Comparison of ENCODE assay signal across 1 cellular context in the genomic region with DNA sequence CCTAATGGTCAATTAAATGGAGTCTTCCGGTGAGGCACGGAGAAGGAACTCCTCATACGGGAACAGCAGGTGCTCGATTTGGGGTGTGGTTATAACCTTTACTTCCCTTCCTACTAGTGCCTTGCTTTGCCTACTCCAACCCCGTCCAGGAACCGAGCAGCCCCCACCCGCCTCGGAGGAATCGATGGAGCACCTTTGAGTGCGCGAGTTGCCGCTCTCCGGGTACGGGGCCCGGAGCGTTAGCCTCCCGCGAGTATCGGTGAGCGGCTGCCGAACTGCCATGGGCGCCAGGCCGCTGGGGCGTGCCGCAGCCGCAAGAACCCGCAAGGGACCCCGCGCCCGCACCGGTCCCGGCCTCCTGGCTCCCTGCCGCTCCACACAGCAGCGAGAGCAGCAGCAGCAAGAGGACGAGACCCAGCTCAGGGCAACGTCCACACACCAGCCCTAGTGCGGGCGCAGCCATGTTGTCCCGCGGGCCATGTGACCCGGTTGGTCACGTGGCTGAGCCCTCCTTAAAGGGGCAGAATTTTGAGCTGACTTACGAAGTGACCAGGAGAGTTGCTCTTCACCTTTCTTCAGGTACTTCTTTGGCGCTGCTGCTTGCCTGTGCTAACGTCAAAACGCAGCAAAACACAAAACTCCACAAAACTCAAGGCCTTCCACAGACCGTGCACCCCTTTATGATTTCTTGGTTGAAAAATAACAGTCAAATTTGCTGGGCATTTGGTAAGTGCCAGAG.
TF ChIP-seq lines count a peak whose summit lies in the region.

A gene (minus strand): TSS at position 487 of the 739 bp plus-strand sequence. CDS start 24 bp downstream, at position 463.

TF ChIP-seq in K562, 482 proteins besides CTCF, POLR2A, EP300 and RAD21 (continued from another document and continues in another):
- TF ChIP-seq, protein P1, sequence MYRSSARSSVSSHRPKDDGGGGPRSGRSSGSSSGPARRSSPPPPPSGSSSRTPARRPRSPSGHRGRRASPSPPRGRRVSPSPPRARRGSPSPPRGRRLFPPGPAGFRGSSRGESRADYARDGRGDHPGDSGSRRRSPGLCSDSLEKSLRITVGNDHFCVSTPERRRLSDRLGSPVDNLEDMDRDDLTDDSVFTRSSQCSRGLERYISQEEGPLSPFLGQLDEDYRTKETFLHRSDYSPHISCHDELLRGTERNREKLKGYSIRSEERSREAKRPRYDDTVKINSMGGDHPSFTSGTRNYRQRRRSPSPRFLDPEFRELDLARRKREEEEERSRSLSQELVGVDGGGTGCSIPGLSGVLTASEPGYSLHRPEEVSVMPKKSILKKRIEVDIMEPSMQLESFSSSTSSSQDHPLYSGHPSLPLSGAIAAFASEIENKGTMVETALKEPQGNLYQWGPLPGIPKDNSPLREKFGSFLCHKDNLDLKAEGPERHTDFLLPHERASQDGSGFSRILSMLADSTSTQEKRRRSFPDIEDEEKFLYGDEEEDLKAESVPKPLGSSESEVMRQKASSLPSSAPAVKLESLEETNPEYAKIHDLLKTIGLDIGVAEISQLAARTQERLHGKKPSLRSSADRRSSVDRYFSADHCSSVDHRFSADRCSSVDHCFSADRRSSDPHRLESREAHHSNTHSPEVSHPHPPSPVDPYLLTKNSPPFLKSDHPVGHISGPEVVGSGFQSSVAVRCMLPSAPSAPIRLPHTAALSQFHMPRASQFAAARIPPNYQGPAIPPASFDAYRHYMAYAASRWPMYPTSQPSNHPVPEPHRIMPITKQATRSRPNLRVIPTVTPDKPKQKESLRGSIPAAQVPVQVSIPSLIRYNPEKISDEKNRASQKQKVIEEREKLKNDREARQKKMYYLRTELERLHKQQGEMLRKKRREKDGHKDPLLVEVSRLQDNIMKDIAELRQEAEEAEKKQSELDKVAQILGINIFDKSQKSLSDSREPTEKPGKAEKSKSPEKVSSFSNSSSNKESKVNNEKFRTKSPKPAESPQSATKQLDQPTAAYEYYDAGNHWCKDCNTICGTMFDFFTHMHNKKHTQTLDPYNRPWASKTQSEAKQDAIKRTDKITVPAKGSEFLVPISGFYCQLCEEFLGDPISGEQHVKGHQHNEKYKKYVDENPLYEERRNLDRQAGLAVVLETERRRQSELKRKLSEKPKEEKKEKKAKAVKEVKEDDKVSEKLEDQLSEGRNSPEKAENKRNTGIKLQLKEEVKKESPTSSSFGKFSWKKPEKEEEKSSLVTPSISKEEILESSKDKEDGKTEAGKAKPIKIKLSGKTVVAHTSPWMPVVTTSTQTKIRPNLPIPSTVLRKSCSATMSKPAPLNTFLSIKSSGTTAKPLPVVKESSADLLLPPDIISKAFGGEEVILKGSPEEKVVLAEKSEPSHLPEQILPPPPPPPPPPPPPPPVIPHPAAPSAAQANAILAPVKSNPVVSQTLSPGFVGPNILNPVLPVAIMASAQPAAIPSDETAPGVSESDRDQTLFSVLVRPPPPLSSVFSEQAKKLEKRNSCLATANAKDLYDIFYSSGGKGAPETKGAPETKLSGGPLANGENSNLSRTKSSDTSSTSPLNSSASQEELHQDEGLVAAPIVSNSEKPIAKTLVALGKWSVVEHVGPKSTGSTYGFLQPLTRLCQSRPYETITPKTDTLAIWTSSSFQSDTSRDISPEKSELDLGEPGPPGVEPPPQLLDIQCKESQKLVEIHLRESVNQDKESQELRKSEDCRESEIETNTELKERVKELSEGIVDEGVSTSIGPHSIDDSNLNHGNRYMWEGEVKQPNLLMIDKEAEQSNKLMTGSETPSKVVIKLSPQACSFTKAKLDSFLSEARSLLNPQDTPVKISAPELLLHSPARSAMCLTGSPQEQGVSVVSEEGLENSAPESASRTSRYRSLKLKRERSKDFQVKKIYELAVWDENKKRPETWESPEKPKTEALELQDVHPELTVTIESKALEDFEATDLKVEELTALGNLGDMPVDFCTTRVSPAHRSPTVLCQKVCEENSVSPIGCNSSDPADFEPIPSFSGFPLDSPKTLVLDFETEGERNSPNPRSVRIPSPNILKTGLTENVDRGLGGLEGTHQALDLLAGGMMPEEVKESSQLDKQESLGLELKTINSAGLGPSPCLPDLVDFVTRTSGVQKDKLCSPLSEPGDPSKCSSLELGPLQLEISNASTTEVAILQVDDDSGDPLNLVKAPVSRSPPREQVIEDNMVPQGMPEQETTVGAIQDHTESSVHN (IDR thresholded peaks at IDR 0.05; ENCODE audit: borderline replicate concordance in 1 of 2, low read depth in 1 of 2) = no peak
- TF ChIP-seq ARHGAP35 (IDR thresholded peaks at IDR 0.05; ENCODE audit: partially characterized antibody) (no peak), ZNF175 (CRISPR knock-in tag; IDR thresholded peaks at IDR 0.05; ENCODE audit: low read depth) (peak; percentile 35; the same call in 1 of the 2 replicates), NCOA6 (IDR thresholded peaks at IDR 0.05) (no peak), ZNF316 (IDR thresholded peaks at IDR 0.05) (no peak), MTA1 (IDR thresholded peaks at IDR 0.05; ENCODE audit: borderline replicate concordance) (no peak), MCM5 (IDR thresholded peaks at IDR 0.05; ENCODE audit: low read depth) (no peak), HDAC8 (tag; IDR thresholded peaks at IDR 0.05) (no peak), POLR2H (tag; IDR thresholded peaks at IDR 0.05; ENCODE audit: low read depth) (0 out of 2 replicates have a peak, but pooled peaks have one; percentile 36), SP1 (CRISPR knock-in tag; IDR thresholded peaks at IDR 0.05) (peak; percentile 62), FOXK1 (CRISPR knock-in tag; IDR thresholded peaks at IDR 0.05; ENCODE audit: borderline replicate concordance) (peak; percentile 92; the same call in 1 of the 2 replicates), PCBP1 (IDR thresholded peaks at IDR 0.05; ENCODE audit: low read depth, low read length, poor library complexity, severe bottlenecking) (peak; percentile 64), GTF2A2 (tag; IDR thresholded peaks at IDR 0.05) (peak; percentile 77; the same call in 1 of the 2 replicates), FOXJ3 (CRISPR knock-in tag; IDR thresholded peaks at IDR 0.05) (no peak), NFYB (IDR thresholded peaks at IDR 0.05; ENCODE audit: extremely low read depth, insufficient read length) (no peak), GABPB2 (CRISPR knock-in tag; conservative IDR thresholded peaks at IDR 0.05) (no peak), KLF1 (tag; IDR thresholded peaks at IDR 0.05) (0 out of 2 replicates have a peak, but pooled peaks have one; percentile 21), RUNX1 (IDR thresholded peaks at IDR 0.05; ENCODE audit: low read depth) (no peak), YBX1 (IDR thresholded peaks at IDR 0.05) (no peak), NR2C1 (IDR thresholded peaks at IDR 0.05) (peak; percentile 59; the same call in 1 of the 2 replicates), NR2C1 (tag; IDR thresholded peaks at IDR 0.05) (peak; percentile 50), FIP1L1 (IDR thresholded peaks at IDR 0.05; ENCODE audit: low read depth, low read length, poor library complexity, severe bottlenecking) (no peak), ZNF79 (CRISPR knock-in tag; IDR thresholded peaks at IDR 0.05; ENCODE audit: low read depth) (0 out of 2 replicates have a peak, but pooled peaks have one; percentile 47)
- TF ChIP-seq, protein P2, sequence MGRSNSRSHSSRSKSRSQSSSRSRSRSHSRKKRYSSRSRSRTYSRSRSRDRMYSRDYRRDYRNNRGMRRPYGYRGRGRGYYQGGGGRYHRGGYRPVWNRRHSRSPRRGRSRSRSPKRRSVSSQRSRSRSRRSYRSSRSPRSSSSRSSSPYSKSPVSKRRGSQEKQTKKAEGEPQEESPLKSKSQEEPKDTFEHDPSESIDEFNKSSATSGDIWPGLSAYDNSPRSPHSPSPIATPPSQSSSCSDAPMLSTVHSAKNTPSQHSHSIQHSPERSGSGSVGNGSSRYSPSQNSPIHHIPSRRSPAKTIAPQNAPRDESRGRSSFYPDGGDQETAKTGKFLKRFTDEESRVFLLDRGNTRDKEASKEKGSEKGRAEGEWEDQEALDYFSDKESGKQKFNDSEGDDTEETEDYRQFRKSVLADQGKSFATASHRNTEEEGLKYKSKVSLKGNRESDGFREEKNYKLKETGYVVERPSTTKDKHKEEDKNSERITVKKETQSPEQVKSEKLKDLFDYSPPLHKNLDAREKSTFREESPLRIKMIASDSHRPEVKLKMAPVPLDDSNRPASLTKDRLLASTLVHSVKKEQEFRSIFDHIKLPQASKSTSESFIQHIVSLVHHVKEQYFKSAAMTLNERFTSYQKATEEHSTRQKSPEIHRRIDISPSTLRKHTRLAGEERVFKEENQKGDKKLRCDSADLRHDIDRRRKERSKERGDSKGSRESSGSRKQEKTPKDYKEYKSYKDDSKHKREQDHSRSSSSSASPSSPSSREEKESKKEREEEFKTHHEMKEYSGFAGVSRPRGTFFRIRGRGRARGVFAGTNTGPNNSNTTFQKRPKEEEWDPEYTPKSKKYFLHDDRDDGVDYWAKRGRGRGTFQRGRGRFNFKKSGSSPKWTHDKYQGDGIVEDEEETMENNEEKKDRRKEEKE (IDR thresholded peaks at IDR 0.05; ENCODE audit: borderline replicate concordance in 1 of 2, control insufficient read depth in 1 of 2, low read depth in 2 of 2, low read length in 1 of 2) = no peak
- TF ChIP-seq, protein P3, sequence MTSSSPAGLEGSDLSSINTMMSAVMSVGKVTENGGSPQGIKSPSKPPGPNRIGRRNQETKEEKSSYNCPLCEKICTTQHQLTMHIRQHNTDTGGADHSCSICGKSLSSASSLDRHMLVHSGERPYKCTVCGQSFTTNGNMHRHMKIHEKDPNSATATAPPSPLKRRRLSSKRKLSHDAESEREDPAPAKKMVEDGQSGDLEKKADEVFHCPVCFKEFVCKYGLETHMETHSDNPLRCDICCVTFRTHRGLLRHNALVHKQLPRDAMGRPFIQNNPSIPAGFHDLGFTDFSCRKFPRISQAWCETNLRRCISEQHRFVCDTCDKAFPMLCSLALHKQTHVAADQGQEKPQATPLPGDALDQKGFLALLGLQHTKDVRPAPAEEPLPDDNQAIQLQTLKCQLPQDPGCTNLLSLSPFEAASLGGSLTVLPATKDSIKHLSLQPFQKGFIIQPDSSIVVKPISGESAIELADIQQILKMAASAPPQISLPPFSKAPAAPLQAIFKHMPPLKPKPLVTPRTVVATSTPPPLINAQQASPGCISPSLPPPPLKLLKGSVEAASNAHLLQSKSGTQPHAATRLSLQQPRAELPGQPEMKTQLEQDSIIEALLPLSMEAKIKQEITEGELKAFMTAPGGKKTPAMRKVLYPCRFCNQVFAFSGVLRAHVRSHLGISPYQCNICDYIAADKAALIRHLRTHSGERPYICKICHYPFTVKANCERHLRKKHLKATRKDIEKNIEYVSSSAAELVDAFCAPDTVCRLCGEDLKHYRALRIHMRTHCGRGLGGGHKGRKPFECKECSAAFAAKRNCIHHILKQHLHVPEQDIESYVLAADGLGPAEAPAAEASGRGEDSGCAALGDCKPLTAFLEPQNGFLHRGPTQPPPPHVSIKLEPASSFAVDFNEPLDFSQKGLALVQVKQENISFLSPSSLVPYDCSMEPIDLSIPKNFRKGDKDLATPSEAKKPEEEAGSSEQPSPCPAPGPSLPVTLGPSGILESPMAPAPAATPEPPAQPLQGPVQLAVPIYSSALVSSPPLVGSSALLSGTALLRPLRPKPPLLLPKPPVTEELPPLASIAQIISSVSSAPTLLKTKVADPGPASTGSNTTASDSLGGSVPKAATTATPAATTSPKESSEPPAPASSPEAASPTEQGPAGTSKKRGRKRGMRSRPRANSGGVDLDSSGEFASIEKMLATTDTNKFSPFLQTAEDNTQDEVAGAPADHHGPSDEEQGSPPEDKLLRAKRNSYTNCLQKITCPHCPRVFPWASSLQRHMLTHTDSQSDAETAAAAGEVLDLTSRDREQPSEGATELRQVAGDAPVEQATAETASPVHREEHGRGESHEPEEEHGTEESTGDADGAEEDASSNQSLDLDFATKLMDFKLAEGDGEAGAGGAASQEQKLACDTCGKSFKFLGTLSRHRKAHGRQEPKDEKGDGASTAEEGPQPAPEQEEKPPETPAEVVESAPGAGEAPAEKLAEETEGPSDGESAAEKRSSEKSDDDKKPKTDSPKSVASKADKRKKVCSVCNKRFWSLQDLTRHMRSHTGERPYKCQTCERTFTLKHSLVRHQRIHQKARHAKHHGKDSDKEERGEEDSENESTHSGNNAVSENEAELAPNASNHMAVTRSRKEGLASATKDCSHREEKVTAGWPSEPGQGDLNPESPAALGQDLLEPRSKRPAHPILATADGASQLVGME (CRISPR knock-in tag; IDR thresholded peaks at IDR 0.05) = peak; percentile 88
- TF ChIP-seq, protein P4, sequence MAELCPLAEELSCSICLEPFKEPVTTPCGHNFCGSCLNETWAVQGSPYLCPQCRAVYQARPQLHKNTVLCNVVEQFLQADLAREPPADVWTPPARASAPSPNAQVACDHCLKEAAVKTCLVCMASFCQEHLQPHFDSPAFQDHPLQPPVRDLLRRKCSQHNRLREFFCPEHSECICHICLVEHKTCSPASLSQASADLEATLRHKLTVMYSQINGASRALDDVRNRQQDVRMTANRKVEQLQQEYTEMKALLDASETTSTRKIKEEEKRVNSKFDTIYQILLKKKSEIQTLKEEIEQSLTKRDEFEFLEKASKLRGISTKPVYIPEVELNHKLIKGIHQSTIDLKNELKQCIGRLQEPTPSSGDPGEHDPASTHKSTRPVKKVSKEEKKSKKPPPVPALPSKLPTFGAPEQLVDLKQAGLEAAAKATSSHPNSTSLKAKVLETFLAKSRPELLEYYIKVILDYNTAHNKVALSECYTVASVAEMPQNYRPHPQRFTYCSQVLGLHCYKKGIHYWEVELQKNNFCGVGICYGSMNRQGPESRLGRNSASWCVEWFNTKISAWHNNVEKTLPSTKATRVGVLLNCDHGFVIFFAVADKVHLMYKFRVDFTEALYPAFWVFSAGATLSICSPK (IDR thresholded peaks at IDR 0.05; ENCODE audit: borderline replicate concordance) = no peak
- TF ChIP-seq, protein P5, sequence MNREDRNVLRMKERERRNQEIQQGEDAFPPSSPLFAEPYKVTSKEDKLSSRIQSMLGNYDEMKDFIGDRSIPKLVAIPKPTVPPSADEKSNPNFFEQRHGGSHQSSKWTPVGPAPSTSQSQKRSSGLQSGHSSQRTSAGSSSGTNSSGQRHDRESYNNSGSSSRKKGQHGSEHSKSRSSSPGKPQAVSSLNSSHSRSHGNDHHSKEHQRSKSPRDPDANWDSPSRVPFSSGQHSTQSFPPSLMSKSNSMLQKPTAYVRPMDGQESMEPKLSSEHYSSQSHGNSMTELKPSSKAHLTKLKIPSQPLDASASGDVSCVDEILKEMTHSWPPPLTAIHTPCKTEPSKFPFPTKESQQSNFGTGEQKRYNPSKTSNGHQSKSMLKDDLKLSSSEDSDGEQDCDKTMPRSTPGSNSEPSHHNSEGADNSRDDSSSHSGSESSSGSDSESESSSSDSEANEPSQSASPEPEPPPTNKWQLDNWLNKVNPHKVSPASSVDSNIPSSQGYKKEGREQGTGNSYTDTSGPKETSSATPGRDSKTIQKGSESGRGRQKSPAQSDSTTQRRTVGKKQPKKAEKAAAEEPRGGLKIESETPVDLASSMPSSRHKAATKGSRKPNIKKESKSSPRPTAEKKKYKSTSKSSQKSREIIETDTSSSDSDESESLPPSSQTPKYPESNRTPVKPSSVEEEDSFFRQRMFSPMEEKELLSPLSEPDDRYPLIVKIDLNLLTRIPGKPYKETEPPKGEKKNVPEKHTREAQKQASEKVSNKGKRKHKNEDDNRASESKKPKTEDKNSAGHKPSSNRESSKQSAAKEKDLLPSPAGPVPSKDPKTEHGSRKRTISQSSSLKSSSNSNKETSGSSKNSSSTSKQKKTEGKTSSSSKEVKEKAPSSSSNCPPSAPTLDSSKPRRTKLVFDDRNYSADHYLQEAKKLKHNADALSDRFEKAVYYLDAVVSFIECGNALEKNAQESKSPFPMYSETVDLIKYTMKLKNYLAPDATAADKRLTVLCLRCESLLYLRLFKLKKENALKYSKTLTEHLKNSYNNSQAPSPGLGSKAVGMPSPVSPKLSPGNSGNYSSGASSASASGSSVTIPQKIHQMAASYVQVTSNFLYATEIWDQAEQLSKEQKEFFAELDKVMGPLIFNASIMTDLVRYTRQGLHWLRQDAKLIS (CRISPR knock-in tag; IDR thresholded peaks at IDR 0.05) = peak; percentile 94; the same call in 1 of the 2 replicates
